14 cellular contexts compared by ENCODE assay signal in genomic region chr11:1953489-1954284, GRCh38. TPM values are rescaled to one million over a fixed set of nuclear protein-coding genes. Genes with fewer than 3 reads are reported as not detected.
DNase-seq lines count a peak whose midpoint lies in the region; ATAC-seq, FAIRE-seq and TF ChIP-seq lines count a peak whose summit lies in the region.
"Had no signal": no experiment of that assay in that cellular context is flagged by ENCODE, and none has a peak within 500 bp of the region (broad histone marks: within the 10 kb centered on the region; RNA-seq: fewer than 3 reads in every experiment).

No MANE protein-coding gene starts in this region.

- no peak overlapping the region for H3K9ac ChIP-seq in HepG2 (ENCODE audit: insufficient read depth, low read depth, low read length)

- no TSS peak for BruUV-seq in HepG2 (replicated peaks; lab: Mats Ljungman, UMichigan)

- peak; percentile 40 for FAIRE-seq in HepG2 (lab: Jason Lieb, UNC)

- no peak overlapping the region for H3K27ac ChIP-seq in HepG2 (ENCODE audit: extremely low read length, insufficient read depth, low read length)
- no peak overlapping the region for H3K27ac ChIP-seq in upper lobe of right lung

- H2AFZ ChIP-seq in HepG2 (ENCODE audit: low read length): no peak overlapping the region

- TF ChIP-seq POLR2A in HepG2 (IDR thresholded peaks at IDR 0.05; ENCODE audit: insufficient read depth in 1 of 2, low read depth in 2 of 2, low read length in 2 of 2): no peak

- TF ChIP-seq EP300 in HepG2 (IDR thresholded peaks at IDR 0.05; ENCODE audit: low read depth in 2 of 2, low read length in 2 of 2) (no peak), HepG2 (CRISPR knock-in tag; IDR thresholded peaks at IDR 0.05; ENCODE audit: borderline replicate concordance) (no peak)

- H3K27me3 ChIP-seq in HepG2 (ENCODE audit: control insufficient read depth in 1 of 2, insufficient read depth in 2 of 2, low read length in 2 of 2) (no peaks in the 10 kb centered on the region), upper lobe of right lung (no peaks in the 10 kb centered on the region)

- H3K4me1 ChIP-seq in HepG2 (ENCODE audit: insufficient read depth, low read length) (no peaks in the 10 kb centered on the region), upper lobe of right lung (no peaks in the 10 kb centered on the region)

- DNase-seq in stimulated activated CD4-positive, alpha-beta T cell treated with anti-CD3 and anti-CD28 coated beads, Interleukin-4, amount 100 ng/mL, for 24 hours: peak; percentile 3
- no peak for DNase-seq in stimulated activated CD4-positive, alpha-beta T cell treated with anti-CD3 and anti-CD28 coated beads, Interleukin-12 subunit alpha, Interleukin-12 subunit beta, amount 100 ng/mL, for 4 hours
- DNase-seq in activated CD8-positive, alpha-beta memory T cell treated with anti-CD3 and anti-CD28 coated beads, Interleukin-2, amount 50 U/mL, for 48 hours: peak; percentile 59
- no peak for DNase-seq in HepG2 (ENCODE audit: low spot score)
- peak; percentile 63 for DNase-seq in upper lobe of right lung
- no peak for DNase-seq in stimulated activated naive CD4-positive, alpha-beta T cell treated with Interleukin-2 at 50 U/mL for 16 hours (lab: John Stamatoyannopoulos, UW)
- DNase-seq: CD8-positive, alpha-beta memory T cell; immature natural killer cell; NCI-H2171; SIG-M5 had no signal

- CTCF ChIA-PET in HepG2 (lab: Yijun Ruan, JAX; ENCODE audit: low intra/inter-chr PET ratio, low total read pairs): interaction anchor here (0.8 to 2.6 kb wide), 4 partner anchors 68 to 197 kb away, joined by 3 to 45 read pairs (median 4); no protein-coding TSS in a partner anchor

- intact Hi-C loops in HepG2 (cut with micrococcal nuclease; ENCODE audit: unreplicated experiment) (no loop called here), upper lobe of right lung (cut with DNase I) (no loop called here)

- H3K4me3 ChIP-seq in HepG2 (replicated peaks in 1 of 3; ENCODE audit: insufficient read depth in 1 of 3, low read depth in 2 of 3, low read length in 3 of 3) (no peak overlapping the region), upper lobe of right lung (no peak overlapping the region)

- ATAC-seq in HepG2 (peak; percentile 30; the same call in 2 of the 3 replicates), upper lobe of right lung (peak; percentile 72), HG03280 (IDR thresholded peaks at IDR 0.05; ENCODE audit: unreplicated experiment) (no peak), GM19035 (IDR thresholded peaks at IDR 0.05; ENCODE audit: unreplicated experiment) (no peak)
- ATAC-seq: esophagus mucosa had no signal

- TF ChIP-seq CTCF in HepG2 (CRISPR knock-in tag; IDR thresholded peaks at IDR 0.05) (no peak), upper lobe of right lung (IDR thresholded peaks at IDR 0.05) (peak; percentile 29)

- in situ Hi-C loops in HepG2 (cut with HindIII; ENCODE audit: extremely low pct_ligation_motif_present, low pct_unique_long_range_greater_than_20kb): no loop called here

- POLR2A ChIA-PET in HepG2 (lab: Yijun Ruan, JAX): interaction anchor here (0.6 to 4.5 kb wide), 8 partner anchors 9 to 197 kb away, joined by 3 to 37 read pairs (median 4); no protein-coding TSS in a partner anchor

- no peaks in the 10 kb centered on the region for H4K20me1 ChIP-seq in HepG2 (ENCODE audit: insufficient read depth, low read length)

- TF ChIP-seq RAD21 in HepG2 (CRISPR knock-in tag; IDR thresholded peaks at IDR 0.05): no peak

- no peaks in the 10 kb centered on the region for H3K36me3 ChIP-seq in HepG2 (replicated peaks in 1 of 2; ENCODE audit: control insufficient read depth in 1 of 2, insufficient read depth in 2 of 2, low read length in 2 of 2)
- no peaks in the 10 kb centered on the region for H3K36me3 ChIP-seq in upper lobe of right lung

- H3K79me2 ChIP-seq in HepG2 (ENCODE audit: insufficient read depth, low read length): no peaks in the 10 kb centered on the region

- H3K9me3 ChIP-seq in HepG2 (ENCODE audit: low read length): no peaks in the 10 kb centered on the region
- H3K9me3 ChIP-seq in upper lobe of right lung: no peaks in the 10 kb centered on the region

- no CpG with 5 or more reads among the region's 24 CpGs for WGBS in HepG2 (ENCODE audit: low lambda C conversion rate)

- H3K4me2 ChIP-seq in HepG2 (ENCODE audit: low read depth, low read length): no peak overlapping the region

TF ChIP-seq in HepG2, 621 proteins besides CTCF, POLR2A, EP300 and RAD21 (continues in another document):
- TF ChIP-seq IKZF1 (IDR thresholded peaks at IDR 0.05) (no peak), PLRG1 (conservative IDR thresholded peaks at IDR 0.05) (no peak), ZNF20 (CRISPR knock-in tag; IDR thresholded peaks at IDR 0.05) (no peak)

RNA-seq across cellular contexts. Expression of gene MRPL23, which starts 6.6 kb away (rescaled TPM):
- total RNA-seq in HepG2 (2016; rRNA removed; fragmentation: Illumina TruSeq; extraction: Trizol): 123 and 126 TPM in 2 replicates
- total RNA-seq in HepG2 (2016; cell fraction: cytosol; rRNA removed; fragmentation: Illumina TruSeq; extraction: Trizol; ENCODE audit: low read depth): 53.4 and 58.2 TPM in 2 replicates
- total RNA-seq in HepG2 (2016; cell fraction: insoluble cytoplasmic fraction; rRNA removed; fragmentation: Illumina TruSeq; extraction: Trizol): 128 and 132 TPM in 2 replicates
- 80.8 and 94.7 TPM in 2 replicates for total RNA-seq in HepG2 (2016; cell fraction: membrane; rRNA removed; fragmentation: Illumina TruSeq; extraction: Trizol)
- 49.8 and 57.3 TPM in 2 replicates for total RNA-seq in HepG2 (2016; cell fraction: nucleus; rRNA removed; fragmentation: Illumina TruSeq; extraction: Trizol)
- polyA plus RNA-seq in HepG2 (2011; rRNA removed): 63.1 and 67.8 TPM in 2 replicates
- polyA plus RNA-seq in HepG2 (2011; cell fraction: cytosol; rRNA removed): 127 and 181 TPM in 2 replicates
- 73.2 and 99.6 TPM in 2 replicates for polyA plus RNA-seq in HepG2 (2011; cell fraction: nucleus; rRNA removed)
- polyA plus RNA-seq in HepG2 (2012): 44.3 and 57.8 TPM in 2 replicates
- polyA plus RNA-seq in HepG2 (2016; cell fraction: cytosol; fragmentation: Illumina TruSeq; extraction: Trizol; ENCODE audit: low read depth): 59.4 and 69.4 TPM in 2 replicates
- 137 TPM in 2 replicates for polyA plus RNA-seq in HepG2 (2016; cell fraction: insoluble cytoplasmic fraction; fragmentation: Illumina TruSeq; extraction: Trizol; ENCODE audit: low read depth)
- polyA plus RNA-seq in HepG2 (2016; cell fraction: membrane; fragmentation: Illumina TruSeq; extraction: Trizol; ENCODE audit: low read depth): 70.9 and 88.2 TPM in 2 replicates
- polyA plus RNA-seq in HepG2 (2016; cell fraction: nucleus; fragmentation: Illumina TruSeq; extraction: Trizol; ENCODE audit: insufficient read depth, low read depth): 88.0 and 95.8 TPM in 2 replicates
- polyA minus RNA-seq in HepG2 (2011; rRNA and poly(A)+ RNA removed; ENCODE audit: low replicate concordance): 35.5 and 42.4 TPM in 2 replicates
- polyA minus RNA-seq in HepG2 (2011; cell fraction: cytosol; rRNA and poly(A)+ RNA removed): 25.7 and 31.7 TPM in 2 replicates
- polyA minus RNA-seq in HepG2 (2011; cell fraction: nucleus; rRNA and poly(A)+ RNA removed): 29.7 and 35.8 TPM in 2 replicates
- total RNA-seq in upper lobe of right lung: 58.6 TPM

RNA-seq across cellular contexts. Expression of gene TNNT3, which starts 34.2 kb away (rescaled TPM):
- total RNA-seq in HepG2 (2016; rRNA removed; fragmentation: Illumina TruSeq; extraction: Trizol) (not detected in 2 replicates), upper lobe of right lung (0.43 TPM)
- total RNA-seq in HepG2 (2016; cell fraction: cytosol; rRNA removed; fragmentation: Illumina TruSeq; extraction: Trizol; ENCODE audit: low read depth): not detected in 2 replicates
- total RNA-seq in HepG2 (2016; cell fraction: insoluble cytoplasmic fraction; rRNA removed; fragmentation: Illumina TruSeq; extraction: Trizol): not detected in 2 replicates
- not detected in 2 replicates for total RNA-seq in HepG2 (2016; cell fraction: membrane; rRNA removed; fragmentation: Illumina TruSeq; extraction: Trizol)
- not detected in 2 replicates for total RNA-seq in HepG2 (2016; cell fraction: nucleus; rRNA removed; fragmentation: Illumina TruSeq; extraction: Trizol)
- polyA plus RNA-seq in HepG2 (2011; rRNA removed): not detected in 2 replicates
- not detected in 2 replicates for polyA plus RNA-seq in HepG2 (2011; cell fraction: cytosol; rRNA removed)
- not detected in 2 replicates for polyA plus RNA-seq in HepG2 (2011; cell fraction: nucleus; rRNA removed)
- not detected in 2 replicates for polyA plus RNA-seq in HepG2 (2012)
- not detected in 2 replicates for polyA plus RNA-seq in HepG2 (2016; cell fraction: cytosol; fragmentation: Illumina TruSeq; extraction: Trizol; ENCODE audit: low read depth)
- polyA plus RNA-seq in HepG2 (2016; cell fraction: insoluble cytoplasmic fraction; fragmentation: Illumina TruSeq; extraction: Trizol; ENCODE audit: low read depth): not detected in 2 replicates
- polyA plus RNA-seq in HepG2 (2016; cell fraction: membrane; fragmentation: Illumina TruSeq; extraction: Trizol; ENCODE audit: low read depth): not detected in 2 replicates
- polyA plus RNA-seq in HepG2 (2016; cell fraction: nucleus; fragmentation: Illumina TruSeq; extraction: Trizol; ENCODE audit: insufficient read depth, low read depth): not detected in 2 replicates
- polyA minus RNA-seq in HepG2 (2011; rRNA and poly(A)+ RNA removed; ENCODE audit: low replicate concordance): not detected in 2 replicates
- not detected in 2 replicates for polyA minus RNA-seq in HepG2 (2011; cell fraction: cytosol; rRNA and poly(A)+ RNA removed)
- polyA minus RNA-seq in HepG2 (2011; cell fraction: nucleus; rRNA and poly(A)+ RNA removed): not detected in 2 replicates
- total RNA-seq: HT1080 had no signal
- polyA plus RNA-seq: CD8-positive, alpha-beta memory T cell; immature natural killer cell had no signal

RNA-seq across cellular contexts. Expression of gene H19, which starts 44.0 kb away (rescaled TPM):
- total RNA-seq in HepG2 (2016; rRNA removed; fragmentation: Illumina TruSeq; extraction: Trizol) (0.46 and 1.2 TPM in 2 replicates), upper lobe of right lung (55.8 TPM)
- 0.97 and 3.2 TPM in 2 replicates for total RNA-seq in HepG2 (2016; cell fraction: cytosol; rRNA removed; fragmentation: Illumina TruSeq; extraction: Trizol; ENCODE audit: low read depth)
- total RNA-seq in HepG2 (2016; cell fraction: insoluble cytoplasmic fraction; rRNA removed; fragmentation: Illumina TruSeq; extraction: Trizol): 0.28 and 0.67 TPM in 2 replicates
- 4.8 and 6.5 TPM in 2 replicates for total RNA-seq in HepG2 (2016; cell fraction: membrane; rRNA removed; fragmentation: Illumina TruSeq; extraction: Trizol)
- total RNA-seq in HepG2 (2016; cell fraction: nucleus; rRNA removed; fragmentation: Illumina TruSeq; extraction: Trizol): 0.68 and 0.78 TPM in 2 replicates
- 1.3 and 2.4 TPM in 2 replicates for polyA plus RNA-seq in HepG2 (2011; rRNA removed)
- 1.2 and 3.3 TPM in 2 replicates for polyA plus RNA-seq in HepG2 (2011; cell fraction: cytosol; rRNA removed)
- 0.69 and 2.4 TPM in 2 replicates for polyA plus RNA-seq in HepG2 (2011; cell fraction: nucleus; rRNA removed)
- 1.4 and 2.8 TPM in 2 replicates for polyA plus RNA-seq in HepG2 (2012)
- 0.83 and 1.4 TPM in 2 replicates for polyA plus RNA-seq in HepG2 (2016; cell fraction: cytosol; fragmentation: Illumina TruSeq; extraction: Trizol; ENCODE audit: low read depth)
- polyA plus RNA-seq in HepG2 (2016; cell fraction: insoluble cytoplasmic fraction; fragmentation: Illumina TruSeq; extraction: Trizol; ENCODE audit: low read depth): 0.25 and 0.33 TPM in 2 replicates
- 1.6 TPM in 2 replicates for polyA plus RNA-seq in HepG2 (2016; cell fraction: membrane; fragmentation: Illumina TruSeq; extraction: Trizol; ENCODE audit: low read depth)
- 0.33 and 1.00 TPM in 2 replicates for polyA plus RNA-seq in HepG2 (2016; cell fraction: nucleus; fragmentation: Illumina TruSeq; extraction: Trizol; ENCODE audit: insufficient read depth, low read depth)
- 4.0 and 21.5 TPM in 2 replicates for polyA minus RNA-seq in HepG2 (2011; rRNA and poly(A)+ RNA removed; ENCODE audit: low replicate concordance)
- 1.2 and 2.3 TPM in 2 replicates for polyA minus RNA-seq in HepG2 (2011; cell fraction: cytosol; rRNA and poly(A)+ RNA removed)
- polyA minus RNA-seq in HepG2 (2011; cell fraction: nucleus; rRNA and poly(A)+ RNA removed): 0.62 and 1.0 TPM in 2 replicates
- total RNA-seq: CD8-positive, alpha-beta memory T cell had no signal
- polyA plus RNA-seq: CD8-positive, alpha-beta memory T cell; immature natural killer cell had no signal

Comparison
In these comparisons a context has a peak if more than half of its experiments do, and no peak if none do; other contexts are left out.
1. DNase-seq: peak in stimulated activated CD4-positive, alpha-beta T cell treated with anti-CD3 and anti-CD28 coated beads, Interleukin-4, amount 100 ng/mL, for 24 hours (single experiment), activated CD8-positive, alpha-beta memory T cell treated with anti-CD3 and anti-CD28 coated beads, Interleukin-2, amount 50 U/mL, for 48 hours (single experiment) and upper lobe of right lung (single experiment); none in stimulated activated CD4-positive, alpha-beta T cell treated with anti-CD3 and anti-CD28 coated beads, Interleukin-12 subunit alpha, Interleukin-12 subunit beta, amount 100 ng/mL, for 4 hours (single experiment), HepG2 (single experiment) and stimulated activated naive CD4-positive, alpha-beta T cell treated with Interleukin-2 at 50 U/mL for 16 hours (single experiment).
2. ATAC-seq: peak in HepG2 (single experiment) and upper lobe of right lung (single experiment); none in HG03280 (single experiment) and GM19035 (single experiment).